ENCODE assay signal across 26 cellular contexts in genomic region chr12:31974673-31975072, GRCh38.
"Had no signal": no experiment of that assay in that cellular context is flagged by ENCODE, and none has a peak within 500 bp of the region (broad histone marks: within the 10 kb centered on the region; RNA-seq: fewer than 3 reads in every experiment).

No MANE protein-coding gene starts in this region.

- ATAC-seq: activated T-cell treated with anti-CD3 and anti-CD28 coated beads, Interleukin-2, amount 50 U/mL, for 4 hours; activated T-helper 17 cell treated with anti-CD3 and anti-CD28 coated beads, Interleukin-2, amount 50 U/mL, for 72 hours; PC-3; WTC11 had no signal

- H3K9me3 ChIP-seq: SJSA1 had no signal

- H3K27ac ChIP-seq: brain microvascular endothelial cell, cardiac muscle cell, SJSA1 had no signal

- H3K27me3 ChIP-seq: brain microvascular endothelial cell, cardiac muscle cell, SJSA1 had no signal

- H3K4me1 ChIP-seq: SJSA1 had no signal

- H3K4me3 Mint-ChIP-seq: activated T-cell treated with anti-CD3 and anti-CD28 coated beads, Interleukin-2, amount 50 U/mL, for 4 hours; activated T-helper 17 cell treated with anti-CD3 and anti-CD28 coated beads, Interleukin-2, amount 50 U/mL, for 72 hours; T-helper 1 cell treated with Interleukin-12 subunit alpha and Interleukin-12 subunit beta and Interleukin-4 antibody, amounts not matched to agents 30 μg/mL and 1 μg/mL, for 36 hours; WTC11 had no signal

- H3K4me3 ChIP-seq: cardiac muscle cell, SJSA1 had no signal

- H3K9me3 Mint-ChIP-seq: activated T-helper 17 cell treated with anti-CD3 and anti-CD28 coated beads, Interleukin-2, amount 50 U/mL, for 72 hours had no signal

- H3K27ac Mint-ChIP-seq: T-helper 1 cell treated with Interleukin-12 subunit alpha and Interleukin-12 subunit beta and Interleukin-4 antibody, amounts not matched to agents 30 μg/mL and 1 μg/mL, for 36 hours; WTC11 had no signal

- DNase-seq: activated CD4-positive, alpha-beta T cell treated with anti-CD3 and anti-CD28 coated beads for 48 hours; activated CD4-positive, alpha-beta T cell treated with anti-CD3 and anti-CD28 coated beads, Interleukin-2, amount 50 U/mL, for 4 hours; activated CD4-positive, CD25-positive, alpha-beta regulatory T cell treated with anti-CD3 and anti-CD28 coated beads, Interleukin-2, amount 50 U/mL, for 72 hours; activated CD8-positive, alpha-beta memory T cell treated with anti-CD3 and anti-CD28 coated beads for 24 hours; activated gamma-delta T cell; activated naive CD4-positive, alpha-beta T cell treated with anti-CD3 and anti-CD28 coated beads, Interleukin-2, amount 50 U/mL, for 16 hours; activated T-cell treated with anti-CD3 and anti-CD28 coated beads, Interleukin-2, amount 50 U/mL, for 4 hours; amygdala; brain microvascular endothelial cell; cerebellar nuclear complex; Kasumi-1; KBM-7; NCI-H1105 treated with DMSO at 0.1 percent for 48 hours; NCI-H1436 treated with DMSO at 0.1 percent for 48 hours; NCI-H187; NCI-H2081; NCI-H510A treated with DMSO at 0.1 percent for 48 hours; NCI-H69; PC-3; SHP77; T-helper 9 cell had no signal

- H3K27me3 Mint-ChIP-seq: activated T-helper 17 cell treated with anti-CD3 and anti-CD28 coated beads, Interleukin-2, amount 50 U/mL, for 72 hours had no signal
